In the genomic region with DNA sequence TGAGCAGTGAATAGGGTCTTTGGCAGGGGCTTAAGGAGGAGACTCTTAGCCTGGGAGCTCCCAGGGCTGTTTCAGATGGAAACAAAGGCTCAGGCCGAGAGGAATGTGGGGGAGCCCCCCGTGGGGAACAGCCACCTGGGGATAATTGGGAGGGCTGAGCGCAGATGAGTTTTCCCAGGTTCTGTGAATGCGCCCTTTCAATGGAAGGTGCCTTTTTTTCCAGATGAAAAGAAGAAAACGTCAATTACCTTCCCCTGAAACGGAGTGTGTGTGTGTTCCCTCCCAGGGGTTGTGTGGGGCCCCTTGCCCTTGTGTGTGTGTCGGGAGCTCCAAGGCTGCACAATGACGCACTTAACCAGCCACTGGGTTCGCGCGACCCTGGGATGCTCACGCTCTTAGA, we compare ENCODE assay signal across 1 cellular context.
TF ChIP-seq lines count a peak whose summit lies in the region.

No MANE protein-coding gene starts in this region.

TF ChIP-seq in WTC11, 78 proteins besides CTCF, POLR2A, EP300 and RAD21:
- TF ChIP-seq, protein P1, sequence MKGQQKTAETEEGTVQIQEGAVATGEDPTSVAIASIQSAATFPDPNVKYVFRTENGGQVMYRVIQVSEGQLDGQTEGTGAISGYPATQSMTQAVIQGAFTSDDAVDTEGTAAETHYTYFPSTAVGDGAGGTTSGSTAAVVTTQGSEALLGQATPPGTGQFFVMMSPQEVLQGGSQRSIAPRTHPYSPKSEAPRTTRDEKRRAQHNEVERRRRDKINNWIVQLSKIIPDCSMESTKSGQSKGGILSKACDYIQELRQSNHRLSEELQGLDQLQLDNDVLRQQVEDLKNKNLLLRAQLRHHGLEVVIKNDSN (CRISPR knock-in tag; IDR thresholded peaks at IDR 0.05) = no peak
